Comparison of ENCODE assay signal across 9 cellular contexts in genomic region chr4:75653845-75654503, GRCh38.
A peak's percentile ranks its signal among the peaks of the same experiment; 100 is the strongest.
DNase-seq lines count a peak whose midpoint lies in the region; ATAC-seq and TF ChIP-seq lines count a peak whose summit lies in the region.
"Had no signal": no experiment of that assay in that cellular context is flagged by ENCODE, and none has a peak within 500 bp of the region (broad histone marks: within the 10 kb centered on the region; RNA-seq: fewer than 3 reads in every experiment).

No MANE protein-coding gene starts in this region.

- H3K27me3 ChIP-seq in OCI-LY3 (ENCODE audit: low read depth, low read length) = no peaks in the 10 kb centered on the region

- peaks cover 52% of the 10 kb centered on the region for H3K79me2 ChIP-seq in OCI-LY3 (ENCODE audit: low read length)

- TF ChIP-seq CTCF in OCI-LY3 (IDR thresholded peaks at IDR 0.05; ENCODE audit: low read depth, low read length) (peak; percentile 45), epithelial cell of esophagus (IDR thresholded peaks at IDR 0.05; ENCODE audit: insufficient read depth, low read depth, low read length, missing control alignments) (peak; percentile 61)

- H4K20me1 ChIP-seq in OCI-LY3 (ENCODE audit: insufficient read depth, low read length) = peaks cover 37% of the 10 kb centered on the region

- DNase-seq in NCI-H146 (lab: John Stamatoyannopoulos, UW) = peak; percentile 6
- DNase-seq in NCI-H146 treated with DMSO at 0.1 percent for 48 hours (lab: John Stamatoyannopoulos, UW; ENCODE audit: unreplicated experiment) = no peak
- peak; percentile 60 for DNase-seq in epithelial cell of esophagus (ENCODE audit: low read depth)
- DNase-seq in pons (ENCODE audit: low spot score) = peak; percentile 19

- no peak overlapping the region for H3K27ac ChIP-seq in OCI-LY3 (ENCODE audit: low read length)

- ATAC-seq in HG03139 (IDR thresholded peaks at IDR 0.05; ENCODE audit: unreplicated experiment) (no peak), HG03520 (IDR thresholded peaks at IDR 0.05; ENCODE audit: unreplicated experiment) (no peak), GM18907 (IDR thresholded peaks at IDR 0.05; ENCODE audit: unreplicated experiment) (no peak)

- no peak overlapping the region for H3K4me2 ChIP-seq in OCI-LY3 (ENCODE audit: low read length)

- no peak overlapping the region for H2AFZ ChIP-seq in OCI-LY3 (ENCODE audit: low read depth, low read length)

- H3K36me3 ChIP-seq in OCI-LY3 (replicated peaks; ENCODE audit: low read depth, low read length) = peaks cover 59% of the 10 kb centered on the region

- H3K9ac ChIP-seq in OCI-LY3 (ENCODE audit: low read length) = no peak overlapping the region

- peaks cover 30% of the 10 kb centered on the region for H3K4me1 ChIP-seq in OCI-LY3 (ENCODE audit: low read length)

- no peak overlapping the region for H3K4me3 ChIP-seq in OCI-LY3 (ENCODE audit: low read length)
- no peak overlapping the region for H3K4me3 ChIP-seq in epithelial cell of esophagus (ENCODE audit: low read length)
- H3K4me3 ChIP-seq: SK-N-MC had no signal

- no peaks in the 10 kb centered on the region for H3K9me3 ChIP-seq in OCI-LY3 (ENCODE audit: insufficient read depth, low read length)
